In genomic region chr21:45412491-45412890, GRCh38 we compare ENCODE assay signal across 16 cellular contexts.
"Had no signal": no experiment of that assay in that cellular context is flagged by ENCODE, and none has a peak within 500 bp of the region (broad histone marks: within the 10 kb centered on the region; RNA-seq: fewer than 3 reads in every experiment).

No MANE protein-coding gene starts in this region.

- H3K36me3 ChIP-seq: neutrophil, tibial nerve had no signal

- H3K9me3 ChIP-seq: neutrophil, tibial nerve had no signal

- H3K4me1 ChIP-seq: parathyroid adenoma had no signal

- DNase-seq: activated CD4-positive, alpha-beta T cell treated with anti-CD3 and anti-CD28 coated beads, Interleukin-2, amount 10 ng/mL, durations not matched to agents 7 days and 5 days; activated CD4-positive, CD25-positive, alpha-beta regulatory T cell; activated CD8-positive, alpha-beta memory T cell treated with anti-CD3 and anti-CD28 coated beads, Interleukin-2, amount 50 U/mL, for 48 hours; activated gamma-delta T cell treated with Interleukin-2 at 50 U/mL for 16 hours; activated naive CD8-positive, alpha-beta T cell treated with anti-CD3 and anti-CD28 coated beads for 36 hours; amygdala; cerebellar nuclear complex; effector memory CD4-positive, alpha-beta T cell; foreskin keratinocyte; left colon; stimulated activated CD4-positive, alpha-beta T cell treated with anti-CD3 and anti-CD28 coated beads, Interleukin-2, amount 100 ng/mL, for 48 hours; SW 1271 had no signal

- H3K27me3 ChIP-seq: foreskin keratinocyte, tibial nerve had no signal

- ATAC-seq: foreskin keratinocyte; left colon; stimulated activated memory B cell treated with anti-CD40 and anti-IgM and Interleukin-4, amounts not matched to agents 10 μg/mL and 1 μg/mL and 100 μg/mL, for 72 hours had no signal

- H3K9ac ChIP-seq: parathyroid adenoma had no signal

- H2AFZ ChIP-seq: parathyroid adenoma had no signal

- H3K4me3 ChIP-seq: tibial nerve had no signal

- H3K27ac ChIP-seq: foreskin keratinocyte, neutrophil, parathyroid adenoma had no signal
